In genomic region chr14:104791425-104791824, GRCh38 we compare ENCODE assay signal across 28 cellular contexts. TPM values are rescaled to one million over a fixed set of nuclear protein-coding genes. Genes with fewer than 3 reads are reported as not detected.
DNase-seq lines count a peak whose midpoint lies in the region; ATAC-seq and TF ChIP-seq lines count a peak whose summit lies in the region.
"Had no signal": no experiment of that assay in that cellular context is flagged by ENCODE, and none has a peak within 500 bp of the region (broad histone marks: within the 10 kb centered on the region; RNA-seq: fewer than 3 reads in every experiment).

No MANE protein-coding gene starts in this region.

- no peaks in the 10 kb centered on the region for H3K9me3 Mint-ChIP-seq in activated CD4-positive, alpha-beta memory T cell treated with anti-CD3 and anti-CD28 coated beads, Interleukin-2, amount 10 ng/mL, durations not matched to agents 7 days and 5 days
- no peaks in the 10 kb centered on the region for H3K9me3 Mint-ChIP-seq in activated CD4-positive, alpha-beta memory T cell treated with anti-CD3 and anti-CD28 coated beads for 36 hours
- no peaks in the 10 kb centered on the region for H3K9me3 Mint-ChIP-seq in activated T-helper 1 cell treated with anti-CD3 and anti-CD28 coated beads, Interleukin-12 subunit alpha, Interleukin-12 subunit beta, Interleukin-2, Interleukin-4 antibody, amounts not matched to agents 30 ng/mL and 10 ng/mL and 1 ng/mL, durations not matched to agents 14 hours and 24 hours and 36 hours
- no peaks in the 10 kb centered on the region for H3K9me3 Mint-ChIP-seq in natural killer cell
- H3K9me3 Mint-ChIP-seq in stimulated activated naive B cell treated with anti-CD40 and anti-IgM and Interleukin-4, amounts not matched to agents 10 μg/mL and 1 μg/mL and 100 μg/mL, for 72 hours = no peaks in the 10 kb centered on the region
- H3K9me3 Mint-ChIP-seq: mesothelial cell of epicardium; naive thymus-derived CD8-positive, alpha-beta T cell; stimulated activated memory B cell treated with anti-CD40 and anti-IgM and Interleukin-4, amounts not matched to agents 10 μg/mL and 1 μg/mL and 100 μg/mL, for 72 hours had no signal

- peaks cover 4% of the 10 kb centered on the region for H3K36me3 Mint-ChIP-seq in activated CD4-positive, alpha-beta memory T cell treated with anti-CD3 and anti-CD28 coated beads, Interleukin-2, amount 10 ng/mL, durations not matched to agents 7 days and 5 days (ENCODE audit: low read depth)
- no peaks in the 10 kb centered on the region for H3K36me3 Mint-ChIP-seq in activated CD4-positive, alpha-beta memory T cell treated with anti-CD3 and anti-CD28 coated beads for 36 hours
- H3K36me3 Mint-ChIP-seq in activated T-helper 1 cell treated with anti-CD3 and anti-CD28 coated beads, Interleukin-12 subunit alpha, Interleukin-12 subunit beta, Interleukin-2, Interleukin-4 antibody, amounts not matched to agents 30 ng/mL and 10 ng/mL and 1 ng/mL, durations not matched to agents 14 hours and 24 hours and 36 hours (ENCODE audit: low read depth) = peaks cover 8% of the 10 kb centered on the region
- no peaks in the 10 kb centered on the region for H3K36me3 Mint-ChIP-seq in natural killer cell
- H3K36me3 Mint-ChIP-seq in stimulated activated naive B cell treated with anti-CD40 and anti-IgM and Interleukin-4, amounts not matched to agents 10 μg/mL and 1 μg/mL and 100 μg/mL, for 72 hours = peaks cover 10 to 15% of the 10 kb centered on the region in 2 donors
- H3K36me3 Mint-ChIP-seq: mesothelial cell of epicardium had no signal

- intact Hi-C loops in activated CD4-positive, alpha-beta memory T cell treated with anti-CD3 and anti-CD28 coated beads for 36 hours (cut with micrococcal nuclease) = no loop called here
- intact Hi-C loops in activated T-helper 1 cell treated with anti-CD3 and anti-CD28 coated beads, Interleukin-12 subunit alpha, Interleukin-12 subunit beta, Interleukin-2, Interleukin-4 antibody, amounts not matched to agents 30 ng/mL and 10 ng/mL and 1 ng/mL, durations not matched to agents 14 hours and 24 hours and 36 hours (cut with micrococcal nuclease) = loop anchor here (10.0 kb wide), 1 partner anchor 523 kb away; the partner anchor contains the start of gene PACS2
- intact Hi-C loops in natural killer cell (cut with micrococcal nuclease) (no loop called here), OCI-LY7 (cut with micrococcal nuclease; ENCODE audit: unreplicated experiment) (no loop called here)

- no peak overlapping the region for H3K4me2 ChIP-seq in OCI-LY7 (ENCODE audit: low read length)
- H3K4me2 ChIP-seq: PC-9 had no signal

- H3K9me3 ChIP-seq in OCI-LY7 (ENCODE audit: low read length) = no peaks in the 10 kb centered on the region
- H3K9me3 ChIP-seq: gastrocnemius medialis, thoracic aorta, vagina had no signal

- H3K79me2 ChIP-seq in OCI-LY7 (ENCODE audit: insufficient read depth, low read depth, low read length) = no peaks in the 10 kb centered on the region

- BruUV-seq in OCI-LY7 (replicated peaks; lab: Mats Ljungman, UMichigan) = no TSS peak

- peaks cover 16% of the 10 kb centered on the region; the same call in 1 of the 2 replicates for H4K20me1 ChIP-seq in OCI-LY7 (ENCODE audit: insufficient read depth, low read length)

- peaks cover 7% of the 10 kb centered on the region; the same call in 1 of the 2 replicates for H3K36me3 ChIP-seq in OCI-LY7 (ENCODE audit: insufficient read depth, low read length)

- no peak overlapping the region for H3K27ac ChIP-seq in OCI-LY7 (ENCODE audit: low read depth, low read length, poor library complexity, severe bottlenecking)
- H3K27ac ChIP-seq: PC-9, vagina had no signal

- ATAC-seq in natural killer cell = no peak
- ATAC-seq in stimulated activated naive B cell treated with anti-CD40 and anti-IgM and Interleukin-4, amounts not matched to agents 10 μg/mL and 1 μg/mL and 100 μg/mL, for 72 hours (replicated peaks) = no peak
- ATAC-seq: gastrocnemius medialis; naive thymus-derived CD8-positive, alpha-beta T cell; sciatic nerve; stimulated activated memory B cell treated with anti-CD40 and anti-IgM and Interleukin-4, amounts not matched to agents 10 μg/mL and 1 μg/mL and 100 μg/mL, for 72 hours had no signal

- H3K4me1 Mint-ChIP-seq in activated CD4-positive, alpha-beta memory T cell treated with anti-CD3 and anti-CD28 coated beads, Interleukin-2, amount 10 ng/mL, durations not matched to agents 7 days and 5 days = peaks cover 41% of the 10 kb centered on the region
- peaks cover 38% of the 10 kb centered on the region for H3K4me1 Mint-ChIP-seq in activated CD4-positive, alpha-beta memory T cell treated with anti-CD3 and anti-CD28 coated beads for 36 hours (ENCODE audit: low read depth)
- H3K4me1 Mint-ChIP-seq in activated T-helper 1 cell treated with anti-CD3 and anti-CD28 coated beads, Interleukin-12 subunit alpha, Interleukin-12 subunit beta, Interleukin-2, Interleukin-4 antibody, amounts not matched to agents 30 ng/mL and 10 ng/mL and 1 ng/mL, durations not matched to agents 14 hours and 24 hours and 36 hours (ENCODE audit: low read depth) = peaks cover 18% of the 10 kb centered on the region
- H3K4me1 Mint-ChIP-seq in natural killer cell = peaks cover 19 to 69% of the 10 kb centered on the region in 2 donors
- H3K4me1 Mint-ChIP-seq in stimulated activated naive B cell treated with anti-CD40 and anti-IgM and Interleukin-4, amounts not matched to agents 10 μg/mL and 1 μg/mL and 100 μg/mL, for 72 hours = peaks cover 36 to 61% of the 10 kb centered on the region in 2 donors

- DNase-seq in activated CD4-positive, alpha-beta memory T cell treated with anti-CD3 and anti-CD28 coated beads, Interleukin-2, amount 10 ng/mL, durations not matched to agents 7 days and 5 days = no peak
- DNase-seq in activated CD4-positive, alpha-beta memory T cell treated with anti-CD3 and anti-CD28 coated beads for 36 hours = no peak
- no peak for DNase-seq in activated T-helper 1 cell treated with anti-CD3 and anti-CD28 coated beads, Interleukin-12 subunit alpha, Interleukin-12 subunit beta, Interleukin-2, Interleukin-4 antibody, amounts not matched to agents 30 ng/mL and 10 ng/mL and 1 ng/mL, durations not matched to agents 14 hours and 24 hours and 36 hours (ENCODE audit: low spot score)
- no peak for DNase-seq in natural killer cell
- no peak for DNase-seq in stimulated activated naive B cell treated with anti-CD40 and anti-IgM and Interleukin-4, amounts not matched to agents 10 μg/mL and 1 μg/mL and 100 μg/mL, for 72 hours
- DNase-seq in OCI-LY7 (ENCODE audit: low spot score) = no peak
- DNase-seq in pons (ENCODE audit: low spot score) = no peak
- DNase-seq in mucosa of gallbladder (ENCODE audit: low spot score) = no peak
- DNase-seq: activated CD4-positive, alpha-beta T cell treated with anti-CD3 and anti-CD28 coated beads, Interleukin-2, amount 50 U/mL, for 4 hours; activated CD8-positive, alpha-beta memory T cell treated with anti-CD3 and anti-CD28 coated beads, Interleukin-2, amount 50 U/mL, for 4 hours; cerebellar nuclear complex; DMS53; dorsolateral prefrontal cortex; GDM1; hippocampal formation; naive thymus-derived CD8-positive, alpha-beta T cell; NCI-H1092 treated with DMSO at 0.1 percent for 48 hours; NCI-H187; NCI-H524 treated with DMSO at 0.1 percent for 48 hours; posterior cingulate gyrus; stimulated activated CD4-positive, alpha-beta T cell treated with anti-CD3 and anti-CD28 coated beads, Interleukin-4, amount 100 ng/mL, for 24 hours had no signal

- H2AFZ ChIP-seq in OCI-LY7 (ENCODE audit: low read length) = no peak overlapping the region
- H2AFZ ChIP-seq: PC-9 had no signal

- TF ChIP-seq CTCF in natural killer cell (IDR thresholded peaks at IDR 0.05) (no peak), OCI-LY7 (conservative IDR thresholded peaks at IDR 0.05; ENCODE audit: low read length) (no peak)

- peak overlapping the region; percentile 16 for H3K27ac Mint-ChIP-seq in activated CD4-positive, alpha-beta memory T cell treated with anti-CD3 and anti-CD28 coated beads, Interleukin-2, amount 10 ng/mL, durations not matched to agents 7 days and 5 days
- no peak overlapping the region for H3K27ac Mint-ChIP-seq in activated CD4-positive, alpha-beta memory T cell treated with anti-CD3 and anti-CD28 coated beads for 36 hours
- no peak overlapping the region for H3K27ac Mint-ChIP-seq in activated T-helper 1 cell treated with anti-CD3 and anti-CD28 coated beads, Interleukin-12 subunit alpha, Interleukin-12 subunit beta, Interleukin-2, Interleukin-4 antibody, amounts not matched to agents 30 ng/mL and 10 ng/mL and 1 ng/mL, durations not matched to agents 14 hours and 24 hours and 36 hours
- H3K27ac Mint-ChIP-seq in natural killer cell = peak overlapping the region in 1 of 2 donors; percentile 37
- peak overlapping the region; percentile 57 for H3K27ac Mint-ChIP-seq in stimulated activated naive B cell treated with anti-CD40 and anti-IgM and Interleukin-4, amounts not matched to agents 10 μg/mL and 1 μg/mL and 100 μg/mL, for 72 hours
- H3K27ac Mint-ChIP-seq: mesothelial cell of epicardium; stimulated activated memory B cell treated with anti-CD40 and anti-IgM and Interleukin-4, amounts not matched to agents 10 μg/mL and 1 μg/mL and 100 μg/mL, for 72 hours had no signal

- no peak overlapping the region for H3K4me3 Mint-ChIP-seq in activated CD4-positive, alpha-beta memory T cell treated with anti-CD3 and anti-CD28 coated beads, Interleukin-2, amount 10 ng/mL, durations not matched to agents 7 days and 5 days
- H3K4me3 Mint-ChIP-seq in activated CD4-positive, alpha-beta memory T cell treated with anti-CD3 and anti-CD28 coated beads for 36 hours = no peak overlapping the region
- H3K4me3 Mint-ChIP-seq in activated T-helper 1 cell treated with anti-CD3 and anti-CD28 coated beads, Interleukin-12 subunit alpha, Interleukin-12 subunit beta, Interleukin-2, Interleukin-4 antibody, amounts not matched to agents 30 ng/mL and 10 ng/mL and 1 ng/mL, durations not matched to agents 14 hours and 24 hours and 36 hours = peak overlapping the region; percentile 49
- H3K4me3 Mint-ChIP-seq in natural killer cell = peak overlapping the region; percentile 58
- H3K4me3 Mint-ChIP-seq in stimulated activated naive B cell treated with anti-CD40 and anti-IgM and Interleukin-4, amounts not matched to agents 10 μg/mL and 1 μg/mL and 100 μg/mL, for 72 hours = no peak overlapping the region
- H3K4me3 Mint-ChIP-seq: mesothelial cell of epicardium; stimulated activated memory B cell treated with anti-CD40 and anti-IgM and Interleukin-4, amounts not matched to agents 10 μg/mL and 1 μg/mL and 100 μg/mL, for 72 hours had no signal

- no peaks in the 10 kb centered on the region for H3K9me2 ChIP-seq in OCI-LY7 (ENCODE audit: insufficient read depth, low read length)

- CTCF ChIA-PET in activated CD4-positive, alpha-beta memory T cell treated with anti-CD3 and anti-CD28 coated beads, Interleukin-2, amount 10 ng/mL, durations not matched to agents 7 days and 5 days (lab: Charles Lee) = no interaction called here
- CTCF ChIA-PET in activated CD4-positive, alpha-beta memory T cell treated with anti-CD3 and anti-CD28 coated beads for 36 hours (lab: Charles Lee) = interaction anchor here (0.8 kb wide), 1 partner anchor 68 kb away, joined by 3 read pairs; no protein-coding TSS in a partner anchor
- CTCF ChIA-PET in OCI-LY7 (lab: Charles Lee; ENCODE audit: unreplicated experiment) = no interaction called here

- no peaks in the 10 kb centered on the region for H3K27me3 Mint-ChIP-seq in activated CD4-positive, alpha-beta memory T cell treated with anti-CD3 and anti-CD28 coated beads, Interleukin-2, amount 10 ng/mL, durations not matched to agents 7 days and 5 days
- H3K27me3 Mint-ChIP-seq in activated CD4-positive, alpha-beta memory T cell treated with anti-CD3 and anti-CD28 coated beads for 36 hours = no peaks in the 10 kb centered on the region
- no peaks in the 10 kb centered on the region for H3K27me3 Mint-ChIP-seq in activated T-helper 1 cell treated with anti-CD3 and anti-CD28 coated beads, Interleukin-12 subunit alpha, Interleukin-12 subunit beta, Interleukin-2, Interleukin-4 antibody, amounts not matched to agents 30 ng/mL and 10 ng/mL and 1 ng/mL, durations not matched to agents 14 hours and 24 hours and 36 hours (ENCODE audit: insufficient read depth)
- H3K27me3 Mint-ChIP-seq in natural killer cell (ENCODE audit: low read depth in 2 of 2) = no peaks in the 10 kb centered on the region
- no peaks in the 10 kb centered on the region for H3K27me3 Mint-ChIP-seq in stimulated activated naive B cell treated with anti-CD40 and anti-IgM and Interleukin-4, amounts not matched to agents 10 μg/mL and 1 μg/mL and 100 μg/mL, for 72 hours
- H3K27me3 Mint-ChIP-seq: naive thymus-derived CD8-positive, alpha-beta T cell; stimulated activated memory B cell treated with anti-CD40 and anti-IgM and Interleukin-4, amounts not matched to agents 10 μg/mL and 1 μg/mL and 100 μg/mL, for 72 hours had no signal

- peaks cover 19% of the 10 kb centered on the region for H3K4me1 ChIP-seq in OCI-LY7 (ENCODE audit: insufficient read depth, low read length, poor library complexity, severe bottlenecking)

- no peak overlapping the region for H3K4me3 ChIP-seq in OCI-LY7 (ENCODE audit: low read depth, low read length, poor library complexity, severe bottlenecking)
- H3K4me3 ChIP-seq: dorsolateral prefrontal cortex, gastrocnemius medialis, PC-9, vagina had no signal

- POLR2A ChIA-PET in activated CD4-positive, alpha-beta memory T cell treated with anti-CD3 and anti-CD28 coated beads, Interleukin-2, amount 10 ng/mL, durations not matched to agents 7 days and 5 days (lab: Charles Lee) = no interaction called here
- POLR2A ChIA-PET in activated CD4-positive, alpha-beta memory T cell treated with anti-CD3 and anti-CD28 coated beads for 36 hours (lab: Charles Lee) = interaction anchor here (0.7 kb wide), 1 partner anchor 9 kb away, joined by 5 read pairs; no protein-coding TSS in a partner anchor
- POLR2A ChIA-PET in OCI-LY7 (lab: Charles Lee) = no interaction called here

RNA-seq across cellular contexts. Expression of gene AKT1, which starts 4.1 kb away (rescaled TPM):
- total RNA-seq in activated CD4-positive, alpha-beta memory T cell treated with anti-CD3 and anti-CD28 coated beads, Interleukin-2, amount 10 ng/mL, durations not matched to agents 7 days and 5 days = 100 to 1,000 TPM; 157 to 162 TPM
- total RNA-seq in activated CD4-positive, alpha-beta memory T cell treated with anti-CD3 and anti-CD28 coated beads for 36 hours = 100 to 1,000 TPM; 131 to 133 TPM
- 137 and 140 TPM in 2 replicates for total RNA-seq in activated T-helper 1 cell treated with anti-CD3 and anti-CD28 coated beads, Interleukin-12 subunit alpha, Interleukin-12 subunit beta, Interleukin-2, Interleukin-4 antibody, amounts not matched to agents 30 ng/mL and 10 ng/mL and 1 ng/mL, durations not matched to agents 14 hours and 24 hours and 36 hours
- 100 to 1,000 TPM; 152 to 163 (median 153) TPM for total RNA-seq in natural killer cell
- total RNA-seq in OCI-LY7 (2014; rRNA removed; shearing (Covaris generic)) = 75.4 and 83.0 TPM in 2 replicates
- total RNA-seq in OCI-LY7 (2022) = 108 and 109 TPM in 2 replicates
- total RNA-seq in mucosa of gallbladder = 166 TPM

RNA-seq across cellular contexts. Expression of gene ZBTB42, which starts 9.5 kb away (rescaled TPM):
- total RNA-seq in activated CD4-positive, alpha-beta memory T cell treated with anti-CD3 and anti-CD28 coated beads, Interleukin-2, amount 10 ng/mL, durations not matched to agents 7 days and 5 days = 1 to 10 TPM; 4.9 to 5.5 TPM
- total RNA-seq in activated CD4-positive, alpha-beta memory T cell treated with anti-CD3 and anti-CD28 coated beads for 36 hours = 1 to 10 TPM; 3.1 to 3.4 TPM
- total RNA-seq in activated T-helper 1 cell treated with anti-CD3 and anti-CD28 coated beads, Interleukin-12 subunit alpha, Interleukin-12 subunit beta, Interleukin-2, Interleukin-4 antibody, amounts not matched to agents 30 ng/mL and 10 ng/mL and 1 ng/mL, durations not matched to agents 14 hours and 24 hours and 36 hours = 5.9 and 6.1 TPM in 2 replicates
- total RNA-seq in natural killer cell (1 to 10 TPM; 3.6 to 4.5 (median 3.7) TPM), OCI-LY7 (2022) (1.9 and 2.4 TPM in 2 replicates), mucosa of gallbladder (10.3 TPM)
- total RNA-seq in OCI-LY7 (2014; rRNA removed; shearing (Covaris generic)) = 0.98 and 2.4 TPM in 2 replicates

RNA-seq across cellular contexts. Expression of gene SIVA1, which starts 38.5 kb away (rescaled TPM):
- total RNA-seq in activated CD4-positive, alpha-beta memory T cell treated with anti-CD3 and anti-CD28 coated beads, Interleukin-2, amount 10 ng/mL, durations not matched to agents 7 days and 5 days = 10 to 100 TPM; 87.0 to 96.2 TPM
- 100 to 1,000 TPM in 1 of 2 experiments, 10 to 100 TPM in 1; 97.6 to 109 TPM for total RNA-seq in activated CD4-positive, alpha-beta memory T cell treated with anti-CD3 and anti-CD28 coated beads for 36 hours
- 111 and 113 TPM in 2 replicates for total RNA-seq in activated T-helper 1 cell treated with anti-CD3 and anti-CD28 coated beads, Interleukin-12 subunit alpha, Interleukin-12 subunit beta, Interleukin-2, Interleukin-4 antibody, amounts not matched to agents 30 ng/mL and 10 ng/mL and 1 ng/mL, durations not matched to agents 14 hours and 24 hours and 36 hours
- total RNA-seq in natural killer cell = 10 to 100 TPM; 59.7 to 74.8 (median 59.8) TPM
- total RNA-seq in OCI-LY7 (2014; rRNA removed; shearing (Covaris generic)) = 215 and 244 TPM in 2 replicates
- 88.3 and 111 TPM in 2 replicates for total RNA-seq in OCI-LY7 (2022)
- 80.6 TPM for total RNA-seq in mucosa of gallbladder

Comparison
In these comparisons a context has a peak if more than half of its experiments do, and no peak if none do; other contexts are left out.
1. H3K27ac Mint-ChIP-seq: peak in activated CD4-positive, alpha-beta memory T cell treated with anti-CD3 and anti-CD28 coated beads, Interleukin-2, amount 10 ng/mL, durations not matched to agents 7 days and 5 days (single experiment) and stimulated activated naive B cell treated with anti-CD40 and anti-IgM and Interleukin-4, amounts not matched to agents 10 μg/mL and 1 μg/mL and 100 μg/mL, for 72 hours (single experiment); none in activated CD4-positive, alpha-beta memory T cell treated with anti-CD3 and anti-CD28 coated beads for 36 hours (single experiment) and activated T-helper 1 cell treated with anti-CD3 and anti-CD28 coated beads, Interleukin-12 subunit alpha, Interleukin-12 subunit beta, Interleukin-2, Interleukin-4 antibody, amounts not matched to agents 30 ng/mL and 10 ng/mL and 1 ng/mL, durations not matched to agents 14 hours and 24 hours and 36 hours (single experiment).
2. H3K4me3 Mint-ChIP-seq: peak in activated T-helper 1 cell treated with anti-CD3 and anti-CD28 coated beads, Interleukin-12 subunit alpha, Interleukin-12 subunit beta, Interleukin-2, Interleukin-4 antibody, amounts not matched to agents 30 ng/mL and 10 ng/mL and 1 ng/mL, durations not matched to agents 14 hours and 24 hours and 36 hours (single experiment) and natural killer cell (single experiment); none in activated CD4-positive, alpha-beta memory T cell treated with anti-CD3 and anti-CD28 coated beads, Interleukin-2, amount 10 ng/mL, durations not matched to agents 7 days and 5 days (single experiment), activated CD4-positive, alpha-beta memory T cell treated with anti-CD3 and anti-CD28 coated beads for 36 hours (single experiment) and stimulated activated naive B cell treated with anti-CD40 and anti-IgM and Interleukin-4, amounts not matched to agents 10 μg/mL and 1 μg/mL and 100 μg/mL, for 72 hours (0 of 2).